ENCODE assay signal across 1 cellular context in the genomic region with DNA sequence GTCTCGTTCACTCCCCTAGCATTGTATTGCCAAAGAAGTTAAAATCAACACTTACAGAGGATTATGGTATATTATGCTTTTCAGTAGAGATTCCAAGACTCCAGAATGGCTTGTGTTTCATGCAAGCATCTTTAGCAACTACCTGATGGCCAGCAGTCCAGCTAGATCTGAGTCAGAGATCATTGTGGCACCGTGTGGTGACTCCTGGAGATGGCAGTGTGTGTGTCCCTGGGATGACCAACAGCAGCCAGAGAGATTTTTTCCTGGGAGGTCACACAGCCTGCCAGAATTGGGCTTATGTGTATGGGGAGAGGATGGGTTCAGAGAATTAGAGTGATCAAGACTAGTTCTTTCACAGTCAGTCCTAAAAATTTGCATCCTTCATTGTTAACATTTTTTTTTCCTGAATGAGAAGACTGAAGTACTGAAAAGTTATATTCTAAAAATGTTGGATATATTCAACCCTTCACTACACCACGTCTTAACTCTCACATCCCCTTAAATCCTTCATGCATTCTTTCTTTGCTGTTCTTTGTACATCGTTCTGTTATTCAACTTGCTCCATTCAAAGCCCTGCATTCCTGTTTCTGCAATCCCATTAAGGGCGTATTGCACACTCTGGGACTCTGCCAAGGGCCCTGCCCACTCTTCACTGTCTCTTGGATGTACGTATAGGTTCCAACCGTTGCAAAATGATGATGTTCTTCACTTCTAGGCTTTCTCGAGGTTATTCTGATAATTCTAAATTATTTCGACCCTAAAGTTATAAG.
TF ChIP-seq lines count a peak whose summit lies in the region.

No MANE protein-coding gene starts in this region.

TF ChIP-seq in GM23338, 12 proteins besides CTCF, POLR2A, EP300 and RAD21 (continued from another document):
- TF ChIP-seq, protein P1, sequence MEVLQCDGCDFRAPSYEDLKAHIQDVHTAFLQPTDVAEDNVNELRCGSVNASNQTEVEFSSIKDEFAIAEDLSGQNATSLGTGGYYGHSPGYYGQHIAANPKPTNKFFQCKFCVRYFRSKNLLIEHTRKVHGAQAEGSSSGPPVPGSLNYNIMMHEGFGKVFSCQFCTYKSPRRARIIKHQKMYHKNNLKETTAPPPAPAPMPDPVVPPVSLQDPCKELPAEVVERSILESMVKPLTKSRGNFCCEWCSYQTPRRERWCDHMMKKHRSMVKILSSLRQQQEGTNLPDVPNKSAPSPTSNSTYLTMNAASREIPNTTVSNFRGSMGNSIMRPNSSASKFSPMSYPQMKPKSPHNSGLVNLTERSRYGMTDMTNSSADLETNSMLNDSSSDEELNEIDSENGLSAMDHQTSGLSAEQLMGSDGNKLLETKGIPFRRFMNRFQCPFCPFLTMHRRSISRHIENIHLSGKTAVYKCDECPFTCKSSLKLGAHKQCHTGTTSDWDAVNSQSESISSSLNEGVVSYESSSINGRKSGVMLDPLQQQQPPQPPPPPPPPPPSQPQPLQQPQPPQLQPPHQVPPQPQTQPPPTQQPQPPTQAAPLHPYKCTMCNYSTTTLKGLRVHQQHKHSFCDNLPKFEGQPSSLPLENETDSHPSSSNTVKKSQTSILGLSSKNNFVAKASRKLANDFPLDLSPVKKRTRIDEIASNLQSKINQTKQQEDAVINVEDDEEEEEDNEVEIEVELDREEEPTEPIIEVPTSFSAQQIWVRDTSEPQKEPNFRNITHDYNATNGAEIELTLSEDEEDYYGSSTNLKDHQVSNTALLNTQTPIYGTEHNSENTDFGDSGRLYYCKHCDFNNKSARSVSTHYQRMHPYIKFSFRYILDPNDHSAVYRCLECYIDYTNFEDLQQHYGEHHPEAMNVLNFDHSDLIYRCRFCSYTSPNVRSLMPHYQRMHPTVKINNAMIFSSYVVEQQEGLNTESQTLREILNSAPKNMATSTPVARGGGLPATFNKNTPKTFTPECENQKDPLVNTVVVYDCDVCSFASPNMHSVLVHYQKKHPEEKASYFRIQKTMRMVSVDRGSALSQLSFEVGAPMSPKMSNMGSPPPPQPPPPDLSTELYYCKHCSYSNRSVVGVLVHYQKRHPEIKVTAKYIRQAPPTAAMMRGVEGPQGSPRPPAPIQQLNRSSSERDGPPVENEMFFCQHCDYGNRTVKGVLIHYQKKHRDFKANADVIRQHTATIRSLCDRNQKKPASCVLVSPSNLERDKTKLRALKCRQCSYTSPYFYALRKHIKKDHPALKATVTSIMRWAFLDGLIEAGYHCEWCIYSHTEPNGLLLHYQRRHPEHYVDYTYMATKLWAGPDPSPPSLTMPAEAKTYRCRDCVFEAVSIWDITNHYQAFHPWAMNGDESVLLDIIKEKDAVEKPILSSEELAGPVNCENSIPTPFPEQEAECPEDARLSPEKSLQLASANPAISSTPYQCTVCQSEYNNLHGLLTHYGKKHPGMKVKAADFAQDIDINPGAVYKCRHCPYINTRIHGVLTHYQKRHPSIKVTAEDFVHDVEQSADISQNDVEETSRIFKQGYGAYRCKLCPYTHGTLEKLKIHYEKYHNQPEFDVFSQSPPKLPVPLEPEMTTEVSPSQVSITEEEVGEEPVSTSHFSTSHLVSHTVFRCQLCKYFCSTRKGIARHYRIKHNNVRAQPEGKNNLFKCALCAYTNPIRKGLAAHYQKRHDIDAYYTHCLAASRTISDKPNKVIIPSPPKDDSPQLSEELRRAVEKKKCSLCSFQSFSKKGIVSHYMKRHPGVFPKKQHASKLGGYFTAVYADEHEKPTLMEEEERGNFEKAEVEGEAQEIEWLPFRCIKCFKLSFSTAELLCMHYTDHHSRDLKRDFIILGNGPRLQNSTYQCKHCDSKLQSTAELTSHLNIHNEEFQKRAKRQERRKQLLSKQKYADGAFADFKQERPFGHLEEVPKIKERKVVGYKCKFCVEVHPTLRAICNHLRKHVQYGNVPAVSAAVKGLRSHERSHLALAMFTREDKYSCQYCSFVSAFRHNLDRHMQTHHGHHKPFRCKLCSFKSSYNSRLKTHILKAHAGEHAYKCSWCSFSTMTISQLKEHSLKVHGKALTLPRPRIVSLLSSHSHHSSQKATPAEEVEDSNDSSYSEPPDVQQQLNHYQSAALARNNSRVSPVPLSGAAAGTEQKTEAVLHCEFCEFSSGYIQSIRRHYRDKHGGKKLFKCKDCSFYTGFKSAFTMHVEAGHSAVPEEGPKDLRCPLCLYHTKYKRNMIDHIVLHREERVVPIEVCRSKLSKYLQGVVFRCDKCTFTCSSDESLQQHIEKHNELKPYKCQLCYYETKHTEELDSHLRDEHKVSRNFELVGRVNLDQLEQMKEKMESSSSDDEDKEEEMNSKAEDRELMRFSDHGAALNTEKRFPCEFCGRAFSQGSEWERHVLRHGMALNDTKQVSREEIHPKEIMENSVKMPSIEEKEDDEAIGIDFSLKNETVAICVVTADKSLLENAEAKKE (CRISPR knock-in tag; IDR thresholded peaks at IDR 0.05) = no peak
- no peak for TF ChIP-seq POLR2AphosphoS5 (IDR thresholded peaks at IDR 0.05; ENCODE audit: low read depth)
